6 cellular contexts compared by ENCODE assay signal in the genomic region with DNA sequence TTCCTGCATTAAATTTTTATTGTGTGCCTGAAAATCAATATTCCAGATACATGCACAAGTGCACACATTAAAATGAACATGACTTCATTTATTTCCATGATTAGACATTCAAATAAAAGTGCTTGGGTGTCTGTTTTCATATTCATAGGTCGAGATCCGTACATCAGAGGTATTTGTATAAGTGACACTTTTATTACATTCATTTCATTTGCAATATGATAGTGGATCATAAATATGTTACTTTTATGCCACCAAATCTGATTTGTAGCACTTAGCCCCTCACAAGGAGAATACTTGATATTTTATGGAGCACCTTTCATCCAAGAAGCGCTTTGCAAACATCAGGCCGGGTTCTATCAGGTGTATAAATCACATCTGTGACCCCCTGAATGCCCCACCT.
"Had no signal": no experiment of that assay in that cellular context is flagged by ENCODE, and none has a peak within 500 bp of the region (broad histone marks: within the 10 kb centered on the region; RNA-seq: fewer than 3 reads in every experiment).

No MANE protein-coding gene starts in this region.

- H3K27ac ChIP-seq: HL-60, KMS-11 had no signal

- ATAC-seq: GM23338, HepG2 had no signal

- H3K4me3 ChIP-seq: GM23338 had no signal

- DNase-seq: H9, KBM-7 had no signal
